Comparison of ENCODE assay signal across 10 cellular contexts in the genomic region with DNA sequence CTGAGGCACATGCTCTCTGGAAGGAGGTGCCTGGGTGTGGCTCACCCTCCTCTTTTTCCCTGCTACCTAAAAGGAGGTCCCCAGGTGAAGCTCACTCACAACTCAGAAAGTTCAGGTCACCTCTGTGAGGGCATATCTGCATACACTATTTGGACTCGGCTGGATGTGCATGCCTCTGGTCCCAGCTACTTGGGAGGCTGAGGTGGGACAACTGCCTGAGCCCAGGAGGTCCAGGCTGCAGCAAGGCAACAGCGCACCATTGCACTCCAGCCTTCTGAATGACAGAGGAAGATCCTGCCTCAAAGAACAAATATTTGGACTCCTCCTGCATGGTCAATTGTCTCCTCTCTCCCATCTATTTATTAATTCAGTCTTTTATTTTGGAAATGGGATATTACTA. TPM values are rescaled to one million over a fixed set of nuclear protein-coding genes. Genes with fewer than 3 reads are reported as not detected.
DNase-seq lines count a peak whose midpoint lies in the region; ATAC-seq and TF ChIP-seq lines count a peak whose summit lies in the region.
"Had no signal": no experiment of that assay in that cellular context is flagged by ENCODE, and none has a peak within 500 bp of the region (broad histone marks: within the 10 kb centered on the region; RNA-seq: fewer than 3 reads in every experiment).

No MANE protein-coding gene starts in this region.

- H3K4me2 ChIP-seq in BLaER1 treated with 17β-estradiol and CSF1 and Interleukin-3, amounts not matched to agents 10 nM and 100 nM = peak overlapping the region; percentile 86 to 99 (median 96)
- H3K4me2 ChIP-seq in H9 (ENCODE audit: insufficient read depth, insufficient read length, low read length) = no peak overlapping the region

- H3K56ac ChIP-seq in H9 (ENCODE audit: insufficient read length, low read depth, low read length) = no peak overlapping the region

- no peak overlapping the region; a peak in 1 of 7 replicates for H3K27ac Mint-ChIP-seq in H9
- peak overlapping the region; percentile 62 for H3K27ac Mint-ChIP-seq in activated naive CD8-positive, alpha-beta T cell treated with anti-CD3 and anti-CD28 coated beads for 36 hours
- peak overlapping the region in 2 of 6 donors; percentile 23 to 81 for H3K27ac Mint-ChIP-seq in naive B cell

- no peak overlapping the region for H3T11ph ChIP-seq in H9 (ENCODE audit: low read length)

- H3K23me2 ChIP-seq in H9 (ENCODE audit: insufficient read length, low read depth, low read length, poor library complexity, severe bottlenecking) = peaks cover 11% of the 10 kb centered on the region

- peak overlapping the region in 8 of 10 experiments; percentile 90 to 100 (median 98); a peak in 9 of 20 replicates for H3K4me3 ChIP-seq in BLaER1 treated with 17β-estradiol and CSF1 and Interleukin-3, amounts not matched to agents 10 nM and 100 nM

- H3K4me1 Mint-ChIP-seq in H9 (peaks cover 19 to 28% of the 10 kb centered on the region in 2 experiments), naive B cell (peaks cover 39 to 70% (median 56%) of the 10 kb centered on the region in 3 donors)
- peaks cover 52% of the 10 kb centered on the region for H3K4me1 Mint-ChIP-seq in activated naive CD8-positive, alpha-beta T cell treated with anti-CD3 and anti-CD28 coated beads for 36 hours

- H4K8ac ChIP-seq in H9 (replicated peaks; ENCODE audit: insufficient read length, low read depth, low read length) = no peak overlapping the region

- H3K27ac ChIP-seq in BLaER1 treated with 17β-estradiol and CSF1 and Interleukin-3, amounts not matched to agents 10 nM and 100 nM = no peak overlapping the region
- H3K27ac ChIP-seq in H9 (ENCODE audit: insufficient read length, low read depth, low read length) = no peak overlapping the region
- H3K27ac ChIP-seq: vagina had no signal

- no peak overlapping the region for H2BK20ac ChIP-seq in H9 (ENCODE audit: low read depth, low read length, poor library complexity, severe bottlenecking)

- DNase-seq in H9 (no peak), naive B cell (no peak), OCI-M1 (lab: John Stamatoyannopoulos, UW) (no peak)
- no peak for DNase-seq in activated naive CD8-positive, alpha-beta T cell treated with anti-CD3 and anti-CD28 coated beads for 36 hours
- no peak for DNase-seq in NK-92 treated with Interleukin-12 subunit alpha and Interleukin-12 subunit beta, amount 100 ng/mL, for 24 hours (lab: John Stamatoyannopoulos, UW)
- DNase-seq: DMS79 treated with DMSO at 0.1 percent for 48 hours had no signal

- H3K23ac ChIP-seq in H9 (ENCODE audit: insufficient read length, low read depth, low read length) = no peak overlapping the region

- no CpG with 5 or more reads among the region's 2 CpGs for WGBS in H9 (ENCODE audit: extremely low coverage, insufficient read length, low lambda C conversion rate)

- no peak overlapping the region for H3K18ac ChIP-seq in H9 (ENCODE audit: insufficient read length, low read depth, low read length)

- no peak overlapping the region for H2BK15ac ChIP-seq in H9 (ENCODE audit: low read depth, low read length)

- H3K14ac ChIP-seq in H9 (ENCODE audit: insufficient read depth, low read length) = no peak overlapping the region

- H3K4ac ChIP-seq in H9 (ENCODE audit: low read depth, low read length) = no peak overlapping the region

- peaks cover 40 to 55% (median 46%) of the 10 kb centered on the region in 10 experiments for H3K4me1 ChIP-seq in BLaER1 treated with 17β-estradiol and CSF1 and Interleukin-3, amounts not matched to agents 10 nM and 100 nM
- 0 out of 2 replicates have a peak, but pooled peaks cover 4% of the 10 kb centered on the region for H3K4me1 ChIP-seq in H9 (ENCODE audit: insufficient read depth, low read length)

- ATAC-seq in naive B cell (ENCODE audit: low read depth in 2 of 2) = no peak
- ATAC-seq in GM18867 (IDR thresholded peaks at IDR 0.05; ENCODE audit: unreplicated experiment) = no peak
- no peak for ATAC-seq in GM21825 (IDR thresholded peaks at IDR 0.05; ENCODE audit: unreplicated experiment)

- H3K27me3 ChIP-seq in BLaER1 treated with 17β-estradiol and CSF1 and Interleukin-3, amounts not matched to agents 10 nM and 100 nM = no peaks in the 10 kb centered on the region
- H3K27me3 ChIP-seq in H9 (ENCODE audit: insufficient read depth, low read length) = peaks cover 6% of the 10 kb centered on the region; the same call in 1 of the 2 replicates
- H3K27me3 ChIP-seq: vagina had no signal

- H3K27me3 Mint-ChIP-seq in H9 (ENCODE audit: low read depth) = peaks cover 21% of the 10 kb centered on the region
- peaks cover 15% of the 10 kb centered on the region for H3K27me3 Mint-ChIP-seq in activated naive CD8-positive, alpha-beta T cell treated with anti-CD3 and anti-CD28 coated beads for 36 hours
- H3K27me3 Mint-ChIP-seq in naive B cell = peaks cover 0 to 18% (median 10%) of the 10 kb centered on the region in 3 donors

- no peak overlapping the region for H4K5ac ChIP-seq in H9 (ENCODE audit: insufficient read length, low read depth, low read length)

- H2BK5ac ChIP-seq in H9 (ENCODE audit: insufficient read length, low read length) = no peak overlapping the region

- no peak overlapping the region for H2AK5ac ChIP-seq in H9 (ENCODE audit: insufficient read length, low read length)

- 0 out of 5 replicates have a peak, but pooled peaks cover 0 to 3% of the 10 kb centered on the region in 2 experiments for H3K9me3 Mint-ChIP-seq in H9
- no peaks in the 10 kb centered on the region for H3K9me3 Mint-ChIP-seq in activated naive CD8-positive, alpha-beta T cell treated with anti-CD3 and anti-CD28 coated beads for 36 hours
- no peaks in the 10 kb centered on the region for H3K9me3 Mint-ChIP-seq in naive B cell

- peaks cover 12% of the 10 kb centered on the region; the same call in 1 of the 2 replicates for H3K79me2 ChIP-seq in H9 (ENCODE audit: insufficient read depth, low read length)

- H3K4me3 Mint-ChIP-seq in H9 (peak overlapping the region; percentile 83 to 88), naive B cell (peak overlapping the region in 7 of 8 donors; percentile 32 to 97 (median 83))
- peak overlapping the region; percentile 84 for H3K4me3 Mint-ChIP-seq in activated naive CD8-positive, alpha-beta T cell treated with anti-CD3 and anti-CD28 coated beads for 36 hours

- peak overlapping the region in 8 of 11 experiments; percentile 97 to 100 (median 99); a peak in 9 of 22 replicates for H3K9ac ChIP-seq in BLaER1 treated with 17β-estradiol and CSF1 and Interleukin-3, amounts not matched to agents 10 nM and 100 nM
- no peak overlapping the region for H3K9ac ChIP-seq in H9 (ENCODE audit: extremely low read depth, insufficient read length, low read length)

- H4K20me1 ChIP-seq in BLaER1 treated with 17β-estradiol and CSF1 and Interleukin-3, amounts not matched to agents 10 nM and 100 nM = peaks cover 23 to 69% (median 63%) of the 10 kb centered on the region in 11 experiments; a peak in 21 of 22 replicates
- H4K20me1 ChIP-seq in H9 (ENCODE audit: control insufficient read depth, insufficient read depth, insufficient read length) = no peaks in the 10 kb centered on the region

- no peak overlapping the region for H2BK12ac ChIP-seq in H9 (ENCODE audit: insufficient read length, low read depth, low read length)

- H3K36me3 ChIP-seq in BLaER1 treated with 17β-estradiol and CSF1 and Interleukin-3, amounts not matched to agents 10 nM and 100 nM = peaks cover 57 to 63% (median 59%) of the 10 kb centered on the region in 11 experiments

- no peak overlapping the region for H2AFZ ChIP-seq in H9 (ENCODE audit: low read length)

- peaks cover 52 to 59% (median 54%) of the 10 kb centered on the region in 3 experiments for H3K36me3 Mint-ChIP-seq in H9 (ENCODE audit: insufficient read depth in 1 of 3, low read depth in 3 of 3)
- peaks cover 55% of the 10 kb centered on the region for H3K36me3 Mint-ChIP-seq in activated naive CD8-positive, alpha-beta T cell treated with anti-CD3 and anti-CD28 coated beads for 36 hours
- peaks cover 15 to 16% of the 10 kb centered on the region in 2 donors for H3K36me3 Mint-ChIP-seq in naive B cell

- no peak for TF ChIP-seq CTCF in H9 (conservative IDR thresholded peaks at IDR 0.05)

- H3K79me1 ChIP-seq in H9 (ENCODE audit: insufficient read depth, low read depth, low read length, poor library complexity, severe bottlenecking) = peaks cover 12% of the 10 kb centered on the region

- peaks cover 0 to 26% (median 16%) of the 10 kb centered on the region in 11 experiments; a peak in 14 of 22 replicates for H3K9me3 ChIP-seq in BLaER1 treated with 17β-estradiol and CSF1 and Interleukin-3, amounts not matched to agents 10 nM and 100 nM (replicated peaks in 1 of 11)
- no peaks in the 10 kb centered on the region for H3K9me3 ChIP-seq in H9 (ENCODE audit: control insufficient read depth, low read depth, low read length)
- H3K9me3 ChIP-seq: vagina had no signal

- no peak overlapping the region for H4K91ac ChIP-seq in H9 (ENCODE audit: insufficient read length, low read depth, low read length)

- H2BK120ac ChIP-seq in H9 (ENCODE audit: low read depth, low read length, poor library complexity, severe bottlenecking) = no peak overlapping the region

RNA-seq across cellular contexts. Expression of gene CPLX1, which starts 46.4 kb away (rescaled TPM):
- 0.48 and 0.90 TPM in 2 replicates for total RNA-seq in H9 (2021)
- total RNA-seq in activated naive CD8-positive, alpha-beta T cell treated with anti-CD3 and anti-CD28 coated beads for 36 hours = under 1 TPM in 1 of 2 experiments, not detected in 1; 0.16 TPM
- not detected for polyA plus RNA-seq in naive B cell (ENCODE audit: low read depth in 6 of 6)
